ENCODE assay signal across 13 cellular contexts in the genomic region with DNA sequence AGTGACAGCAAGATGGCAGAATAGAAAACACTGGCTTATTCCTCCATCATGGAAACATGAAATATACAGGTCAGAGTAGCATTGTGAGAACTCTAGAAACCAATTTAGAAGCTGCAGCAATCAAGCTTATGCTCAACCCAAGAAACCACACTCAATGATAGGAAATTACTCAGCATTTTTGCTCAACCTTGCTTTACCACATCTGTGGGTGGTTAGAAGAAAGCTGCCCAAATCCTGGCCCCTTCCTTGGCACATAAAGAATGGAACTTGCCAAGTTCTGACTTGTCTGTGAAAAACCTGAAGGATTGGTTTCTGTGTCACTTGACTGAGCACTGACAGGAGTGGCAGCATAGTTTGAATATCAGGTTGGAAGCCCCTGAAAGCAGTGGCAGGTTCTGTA.
"Had no signal": no experiment of that assay in that cellular context is flagged by ENCODE, and none has a peak within 500 bp of the region (broad histone marks: within the 10 kb centered on the region; RNA-seq: fewer than 3 reads in every experiment).

No MANE protein-coding gene starts in this region.

- FAIRE-seq: kidney had no signal

- H3K9me3 ChIP-seq: suprapubic skin had no signal

- H3K27ac ChIP-seq: gastroesophageal sphincter, left ventricle myocardium inferior, suprapubic skin, WERI-Rb-1 had no signal

- H3K36me3 ChIP-seq: gastroesophageal sphincter, left ventricle myocardium inferior, suprapubic skin, WERI-Rb-1 had no signal

- ATAC-seq: activated CD8-positive, alpha-beta T cell treated with anti-CD3 and anti-CD28 coated beads for 36 hours; gastroesophageal sphincter had no signal

- H3K4me1 ChIP-seq: gastroesophageal sphincter, left ventricle myocardium inferior, suprapubic skin had no signal

- H3K4me3 ChIP-seq: gastroesophageal sphincter, left ventricle myocardium inferior, suprapubic skin had no signal

- DNase-seq: activated CD4-positive, alpha-beta T cell treated with anti-CD3 and anti-CD28 coated beads for 4 hours; activated CD8-positive, alpha-beta memory T cell treated with anti-CD3 and anti-CD28 coated beads, Interleukin-2, amount 50 U/mL, for 4 hours; activated CD8-positive, alpha-beta T cell treated with anti-CD3 and anti-CD28 coated beads for 36 hours; activated naive CD8-positive, alpha-beta T cell treated with anti-CD3 and anti-CD28 coated beads, Interleukin-2, amount 10 ng/mL, durations not matched to agents 7 days and 5 days; aorta; kidney; left ventricle myocardium inferior; mesenchymal stem cell; stimulated activated CD4-positive, alpha-beta T cell treated with anti-CD3 and anti-CD28 coated beads, Interleukin-2, amount 100 ng/mL, for 48 hours; stimulated activated naive CD4-positive, alpha-beta T cell treated with Interleukin-2 at 50 U/mL for 16 hours; WERI-Rb-1 had no signal

- H3K27me3 ChIP-seq: suprapubic skin had no signal
